In the genomic region with DNA sequence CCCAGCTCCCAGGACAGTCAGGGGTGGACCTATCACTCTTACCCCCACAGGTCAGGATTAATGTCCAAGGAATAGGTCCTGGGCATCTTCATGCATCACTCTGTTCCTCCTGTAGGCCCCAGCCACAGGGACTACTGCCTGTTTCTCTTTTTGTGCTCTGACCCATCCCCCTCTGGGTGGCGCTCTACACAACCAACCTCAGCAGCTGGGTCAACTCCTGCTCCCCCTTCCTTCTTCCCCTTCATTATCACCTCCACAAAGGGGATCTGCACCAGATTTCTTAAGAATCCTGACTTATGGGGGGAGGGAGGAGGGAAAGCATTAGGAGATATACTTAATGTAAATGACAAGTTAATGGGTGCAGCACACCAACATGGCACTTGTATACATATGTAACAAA, we compare ENCODE assay signal across 17 cellular contexts. TPM values are rescaled to one million over a fixed set of nuclear protein-coding genes. Genes with fewer than 3 reads are reported as not detected.
A peak's percentile ranks its signal among the peaks of the same experiment; 100 is the strongest.
DNase-seq lines count a peak whose midpoint lies in the region; ATAC-seq and TF ChIP-seq lines count a peak whose summit lies in the region.
"Had no signal": no experiment of that assay in that cellular context is flagged by ENCODE, and none has a peak within 500 bp of the region (broad histone marks: within the 10 kb centered on the region; RNA-seq: fewer than 3 reads in every experiment).

No MANE protein-coding gene starts in this region.

- H3K9me3 ChIP-seq in breast epithelium (no peaks in the 10 kb centered on the region), mammary epithelial cell (replicated peaks; ENCODE audit: insufficient read depth, low read length) (no peaks in the 10 kb centered on the region), smooth muscle cell (replicated peaks; ENCODE audit: low read depth) (no peaks in the 10 kb centered on the region), stomach (no peaks in the 10 kb centered on the region), vagina (no peaks in the 10 kb centered on the region)

- no peaks in the 10 kb centered on the region for H3K9me3 Mint-ChIP-seq in MCF 10A (ENCODE audit: unreplicated experiment)
- H3K9me3 Mint-ChIP-seq in naive thymus-derived CD8-positive, alpha-beta T cell: no peaks in the 10 kb centered on the region
- H3K9me3 Mint-ChIP-seq: nephron; stimulated activated naive CD8-positive, alpha-beta T cell treated with anti-CD3 and anti-CD28 coated beads, Interleukin-15, amount 100 ng/mL, for 72 hours; T-helper 2 cell treated with Interferon-gamma antibody and Interleukin-4, amounts not matched to agents 5 μg/mL and 100 μg/mL, for 36 hours had no signal

- DNase-seq in MCF 10A (ENCODE audit: unreplicated experiment): no peak
- DNase-seq in breast epithelium (ENCODE audit: low spot score in 2 of 2): no peak
- DNase-seq in mammary epithelial cell: no peak
- no peak for DNase-seq in smooth muscle cell (lab: John Stamatoyannopoulos, UW; ENCODE audit: unreplicated experiment)
- DNase-seq in naive thymus-derived CD8-positive, alpha-beta T cell: no peak
- no peak for DNase-seq in stomach
- DNase-seq in vagina (ENCODE audit: extremely low spot score in 2 of 2): no peak
- DNase-seq: activated CD4-positive, alpha-beta T cell treated with anti-CD3 and anti-CD28 coated beads for 4 hours; activated CD8-positive, alpha-beta memory T cell treated with anti-CD3 and anti-CD28 coated beads, Interleukin-2, amount 50 U/mL, for 48 hours; aorta; NCI-H1436; stimulated activated naive CD8-positive, alpha-beta T cell treated with anti-CD3 and anti-CD28 coated beads, Interleukin-15, amount 100 ng/mL, for 72 hours had no signal

- TF ChIP-seq CTCF in MCF 10A (IDR thresholded peaks at IDR 0.05; ENCODE audit: unreplicated experiment): no peak
- TF ChIP-seq CTCF in breast epithelium (IDR thresholded peaks at IDR 0.05): no peak
- TF ChIP-seq CTCF in LNCAP (IDR thresholded peaks at IDR 0.05): peak; percentile 25; the same call in 1 of the 2 replicates
- TF ChIP-seq CTCF in mammary epithelial cell (conservative IDR thresholded peaks at IDR 0.05 in 1 of 2, IDR thresholded peaks at IDR 0.05 in 1 of 2; ENCODE audit: extremely low read depth in 1 of 2, insufficient read depth in 1 of 2, low read depth in 1 of 2, low read length in 2 of 2): peak in 1 of 2 donors; percentile 11
- TF ChIP-seq CTCF in smooth muscle cell (IDR thresholded peaks at IDR 0.05; ENCODE audit: borderline replicate concordance, insufficient read depth, poor library complexity, severe bottlenecking): peak; percentile 6
- no peak for TF ChIP-seq CTCF in stomach (IDR thresholded peaks at IDR 0.05)
- TF ChIP-seq CTCF in vagina (IDR thresholded peaks at IDR 0.05): no peak

- in situ Hi-C loops in mammary epithelial cell (cut with MboI; ENCODE audit: low sequenced_read_pairs in 2 of 2): no loop called here

- TF ChIP-seq POLR2A in breast epithelium (IDR thresholded peaks at IDR 0.05): no peak
- TF ChIP-seq POLR2A in stomach (IDR thresholded peaks at IDR 0.05): no peak
- TF ChIP-seq POLR2A in vagina (IDR thresholded peaks at IDR 0.05): no peak

- 100% methylated on average over 1 of the region's 1 CpG for WGBS in mammary epithelial cell (ENCODE audit: low coverage, missing lambda C conversion rate)
- WGBS in smooth muscle cell (ENCODE audit: low lambda C conversion rate): 94% methylated on average over 1 of the region's 1 CpG
- 85 to 100% (median 95%) methylated on average over 1 of the region's 1 CpG for WGBS in stomach, 5 donors

- peaks cover 4% of the 10 kb centered on the region for H3K36me3 Mint-ChIP-seq in MCF 10A (ENCODE audit: insufficient read depth, unreplicated experiment)
- no peaks in the 10 kb centered on the region for H3K36me3 Mint-ChIP-seq in naive thymus-derived CD8-positive, alpha-beta T cell

- BruUV-seq in MCF 10A (replicated peaks; lab: Mats Ljungman, UMichigan) (no TSS peak), mammary epithelial cell (replicated peaks; lab: Mats Ljungman, UMichigan) (no TSS peak)

- intact Hi-C loops in MCF 10A (cut with micrococcal nuclease) (loop anchor here (10.0 kb wide), 1 partner anchor 992 kb away; no protein-coding TSS in a partner anchor), breast epithelium (cut with DNase I; ENCODE audit: low total_unique reads) (no loop called here), mammary epithelial cell (cut with micrococcal nuclease) (no loop called here), stomach (cut with DNase I; ENCODE audit: low total_unique reads) (loop anchor here (10.0 kb wide), 1 partner anchor 52 kb away; no protein-coding TSS in a partner anchor), vagina (cut with DNase I) (loop anchor here (10.0 kb wide), 1 partner anchor 232 kb away; no protein-coding TSS in a partner anchor)

- no peaks in the 10 kb centered on the region for H4K20me1 ChIP-seq in mammary epithelial cell (ENCODE audit: insufficient read depth, low read length)
- no peaks in the 10 kb centered on the region for H4K20me1 ChIP-seq in smooth muscle cell (ENCODE audit: low read depth)

- CTCF ChIA-PET in MCF 10A (lab: Yijun Ruan, JAX) (interaction anchor here (0.5 to 5.6 kb wide), 19 partner anchors 10 to 264 kb away, joined by 3 to 126 read pairs (median 8); no protein-coding TSS in a partner anchor), mammary epithelial cell (lab: Charles Lee; ENCODE audit: low non-redundant PET) (no interaction called here)

- H3K4me1 Mint-ChIP-seq in MCF 10A (ENCODE audit: insufficient read depth, unreplicated experiment): peaks cover 11% of the 10 kb centered on the region
- peaks cover 0 to 10% (median 2%) of the 10 kb centered on the region in 4 donors for H3K4me1 Mint-ChIP-seq in naive thymus-derived CD8-positive, alpha-beta T cell

- H3K36me3 ChIP-seq in breast epithelium (no peaks in the 10 kb centered on the region), mammary epithelial cell (ENCODE audit: insufficient read depth, low read length) (no peaks in the 10 kb centered on the region), smooth muscle cell (ENCODE audit: low read depth) (no peaks in the 10 kb centered on the region), stomach (no peaks in the 10 kb centered on the region), vagina (no peaks in the 10 kb centered on the region)

- H3K4me3 ChIP-seq in breast epithelium: no peak overlapping the region
- no peak overlapping the region for H3K4me3 ChIP-seq in mammary epithelial cell (replicated peaks in 1 of 3; ENCODE audit: insufficient read depth in 1 of 3, low read depth in 2 of 3, low read length in 3 of 3)
- H3K4me3 ChIP-seq in smooth muscle cell: no peak overlapping the region
- no peak overlapping the region for H3K4me3 ChIP-seq in stomach
- no peak overlapping the region for H3K4me3 ChIP-seq in vagina
- H3K4me3 ChIP-seq: coronary artery had no signal

- H3K27me3 ChIP-seq in breast epithelium (no peaks in the 10 kb centered on the region), mammary epithelial cell (ENCODE audit: insufficient read depth, low read length) (no peaks in the 10 kb centered on the region), smooth muscle cell (ENCODE audit: low read depth) (no peaks in the 10 kb centered on the region), stomach (no peaks in the 10 kb centered on the region), vagina (no peaks in the 10 kb centered on the region)

- H3K27ac ChIP-seq in breast epithelium (no peak overlapping the region), mammary epithelial cell (ENCODE audit: insufficient read depth, low read depth, low read length) (peak overlapping the region; percentile 99), smooth muscle cell (ENCODE audit: low read depth) (no peak overlapping the region), stomach (no peak overlapping the region), vagina (no peak overlapping the region)
- H3K27ac ChIP-seq: coronary artery had no signal

- TF ChIP-seq EP300 in stomach (IDR thresholded peaks at IDR 0.05): no peak

- H2AFZ ChIP-seq in mammary epithelial cell (ENCODE audit: low read depth, low read length) (no peak overlapping the region), smooth muscle cell (ENCODE audit: low read depth) (no peak overlapping the region)

- dilution Hi-C loops in mammary epithelial cell (cut with HindIII; ENCODE audit: low sequenced_read_pairs): no loop called here

- no peaks in the 10 kb centered on the region for H3K27me3 Mint-ChIP-seq in MCF 10A (ENCODE audit: insufficient read depth, unreplicated experiment)
- H3K27me3 Mint-ChIP-seq in naive thymus-derived CD8-positive, alpha-beta T cell: no peaks in the 10 kb centered on the region
- H3K27me3 Mint-ChIP-seq: stimulated activated naive CD8-positive, alpha-beta T cell treated with anti-CD3 and anti-CD28 coated beads, Interleukin-15, amount 100 ng/mL, for 72 hours had no signal

- H3K79me2 ChIP-seq in mammary epithelial cell (ENCODE audit: insufficient read depth, low read length) (no peaks in the 10 kb centered on the region), smooth muscle cell (ENCODE audit: low read depth) (no peaks in the 10 kb centered on the region)

- no peaks in the 10 kb centered on the region for H3F3A ChIP-seq in smooth muscle cell (ENCODE audit: low read depth)

- H3K4me1 ChIP-seq in breast epithelium: no peaks in the 10 kb centered on the region
- peaks cover 17% of the 10 kb centered on the region for H3K4me1 ChIP-seq in mammary epithelial cell (ENCODE audit: insufficient read depth, low read length)
- H3K4me1 ChIP-seq in smooth muscle cell (ENCODE audit: low read depth): no peaks in the 10 kb centered on the region
- H3K4me1 ChIP-seq in stomach: peaks cover 0 to 10% (median 2%) of the 10 kb centered on the region in 4 donors
- H3K4me1 ChIP-seq in vagina: no peaks in the 10 kb centered on the region

- no peak overlapping the region for H3K9ac ChIP-seq in mammary epithelial cell (ENCODE audit: insufficient read depth, low read length)
- no peak overlapping the region for H3K9ac ChIP-seq in smooth muscle cell (ENCODE audit: low read depth)

- POLR2A ChIA-PET in MCF 10A (lab: Yijun Ruan, JAX): interaction anchor here (0.6 to 3.6 kb wide), 8 partner anchors 9 to 483 kb away, joined by 3 to 43 read pairs (median 8); a partner anchor contains a TSS
- POLR2A ChIA-PET in naive thymus-derived CD8-positive, alpha-beta T cell (lab: Charles Lee): interaction anchor here (1.5 kb wide), 2 partner anchors 12 to 89 kb away, joined by 4 to 6 read pairs; a partner anchor contains a TSS

- peak overlapping the region; percentile 90 for H3K27ac Mint-ChIP-seq in MCF 10A (ENCODE audit: low read depth, unreplicated experiment)
- peak overlapping the region in 2 of 10 donors; percentile 5 to 32 for H3K27ac Mint-ChIP-seq in naive thymus-derived CD8-positive, alpha-beta T cell
- H3K27ac Mint-ChIP-seq: nephron; stimulated activated naive CD8-positive, alpha-beta T cell treated with anti-CD3 and anti-CD28 coated beads, Interleukin-15, amount 100 ng/mL, for 72 hours; T-helper 2 cell treated with Interferon-gamma antibody and Interleukin-4, amounts not matched to agents 5 μg/mL and 100 μg/mL, for 36 hours had no signal

- no peak for ATAC-seq in naive thymus-derived CD8-positive, alpha-beta T cell
- ATAC-seq: Right ventricle myocardium inferior; stimulated activated naive CD8-positive, alpha-beta T cell treated with anti-CD3 and anti-CD28 coated beads, Interleukin-15, amount 100 ng/mL, for 72 hours had no signal

- H3K4me2 ChIP-seq in mammary epithelial cell (ENCODE audit: insufficient read depth, low read depth, low read length) (no peak overlapping the region), smooth muscle cell (no peak overlapping the region)

- no peak overlapping the region for H3K4me3 Mint-ChIP-seq in MCF 10A (ENCODE audit: unreplicated experiment)
- H3K4me3 Mint-ChIP-seq in naive thymus-derived CD8-positive, alpha-beta T cell: no peak overlapping the region
- H3K4me3 Mint-ChIP-seq: nephron; stimulated activated naive CD8-positive, alpha-beta T cell treated with anti-CD3 and anti-CD28 coated beads, Interleukin-15, amount 100 ng/mL, for 72 hours; T-helper 2 cell treated with Interferon-gamma antibody and Interleukin-4, amounts not matched to agents 5 μg/mL and 100 μg/mL, for 36 hours had no signal

RNA-seq across cellular contexts. Expression of a gene that starts 12.2 kb away (rescaled TPM):
- total RNA-seq in MCF 10A (2022) (4.7 and 4.9 TPM in 2 replicates), breast epithelium (10 to 100 TPM; 13.6 to 16.6 (median 13.8) TPM), mammary epithelial cell (1 to 10 TPM; 1.4 to 3.0 TPM), smooth muscle cell (5.2 and 11.7 TPM in 2 replicates), stomach (10 to 100 TPM in 3 of 5 donors, 1 to 10 TPM in 2; 5.3 to 27.2 (median 13.5) TPM), vagina (17.7 TPM)
- polyA plus RNA-seq in mammary epithelial cell (0.09 TPM), smooth muscle cell (2.0 and 2.4 TPM in 2 replicates), stomach (1 to 10 TPM; 1.2 to 3.1 (median 2.0) TPM)
- not detected for polyA minus RNA-seq in mammary epithelial cell
- total RNA-seq in naive thymus-derived CD8-positive, alpha-beta T cell: 10 to 100 TPM; 84.5 to 92.3 TPM
- polyA plus RNA-seq in naive thymus-derived CD8-positive, alpha-beta T cell: 10 to 100 TPM; 16.0 to 20.3 (median 17.9) TPM

RNA-seq across cellular contexts. Expression of a gene that starts 35.9 kb away (rescaled TPM):
- total RNA-seq in MCF 10A (2022) (12.0 and 12.9 TPM in 2 replicates), breast epithelium (10 to 100 TPM; 13.8 to 25.5 (median 14.1) TPM), mammary epithelial cell (10 to 100 TPM; 10.8 to 16.5 TPM), smooth muscle cell (18.6 and 26.0 TPM in 2 replicates), stomach (10 to 100 TPM in 4 of 5 donors, 1 to 10 TPM in 1; 4.9 to 37.3 (median 13.2) TPM), vagina (10.8 TPM)
- polyA plus RNA-seq in mammary epithelial cell (3.7 TPM), smooth muscle cell (6.5 and 11.7 TPM in 2 replicates), stomach (1 to 10 TPM; 2.4 to 4.5 (median 2.6) TPM)
- 4.1 TPM for polyA minus RNA-seq in mammary epithelial cell
- total RNA-seq in naive thymus-derived CD8-positive, alpha-beta T cell: 10 to 100 TPM; 43.3 to 43.5 TPM
- polyA plus RNA-seq in naive thymus-derived CD8-positive, alpha-beta T cell: 1 to 10 TPM; 5.1 to 6.1 (median 5.2) TPM

RNA-seq across cellular contexts. Expression of a gene that starts 36.2 kb away (rescaled TPM):
- total RNA-seq in MCF 10A (2022): 57.0 and 65.0 TPM in 2 replicates
- 10 to 100 TPM; 31.2 to 54.4 (median 48.4) TPM for total RNA-seq in breast epithelium
- 10 to 100 TPM; 28.3 to 41.8 TPM for total RNA-seq in mammary epithelial cell
- 36.8 TPM for polyA plus RNA-seq in mammary epithelial cell
- polyA minus RNA-seq in mammary epithelial cell: 164 TPM
- 28.3 and 35.0 TPM in 2 replicates for total RNA-seq in smooth muscle cell
- 16.6 and 22.6 TPM in 2 replicates for polyA plus RNA-seq in smooth muscle cell
- total RNA-seq in naive thymus-derived CD8-positive, alpha-beta T cell: 10 to 100 TPM; 34.6 to 36.1 TPM
- polyA plus RNA-seq in naive thymus-derived CD8-positive, alpha-beta T cell: 10 to 100 TPM; 17.1 to 24.4 (median 24.0) TPM
- total RNA-seq in stomach: 100 to 1,000 TPM in 1 of 5 donors, 10 to 100 TPM in 3, 1 to 10 TPM in 1; 6.4 to 129 (median 60.7) TPM
- polyA plus RNA-seq in stomach: 10 to 100 TPM; 13.2 to 17.6 (median 13.7) TPM
- 61.6 TPM for total RNA-seq in vagina

Comparison
In these comparisons a context has a peak if more than half of its experiments do, and no peak if none do; other contexts are left out.
1. intact Hi-C loops: an anchor here in MCF 10A (10.0 kb wide), stomach (10.0 kb wide) and vagina (10.0 kb wide); none called in breast epithelium and mammary epithelial cell.
2. CTCF ChIP-seq: peak in LNCAP (single experiment) and smooth muscle cell (single experiment); none in MCF 10A (single experiment), breast epithelium (0 of 3), stomach (0 of 7) and vagina (0 of 3).